In the genomic region with DNA sequence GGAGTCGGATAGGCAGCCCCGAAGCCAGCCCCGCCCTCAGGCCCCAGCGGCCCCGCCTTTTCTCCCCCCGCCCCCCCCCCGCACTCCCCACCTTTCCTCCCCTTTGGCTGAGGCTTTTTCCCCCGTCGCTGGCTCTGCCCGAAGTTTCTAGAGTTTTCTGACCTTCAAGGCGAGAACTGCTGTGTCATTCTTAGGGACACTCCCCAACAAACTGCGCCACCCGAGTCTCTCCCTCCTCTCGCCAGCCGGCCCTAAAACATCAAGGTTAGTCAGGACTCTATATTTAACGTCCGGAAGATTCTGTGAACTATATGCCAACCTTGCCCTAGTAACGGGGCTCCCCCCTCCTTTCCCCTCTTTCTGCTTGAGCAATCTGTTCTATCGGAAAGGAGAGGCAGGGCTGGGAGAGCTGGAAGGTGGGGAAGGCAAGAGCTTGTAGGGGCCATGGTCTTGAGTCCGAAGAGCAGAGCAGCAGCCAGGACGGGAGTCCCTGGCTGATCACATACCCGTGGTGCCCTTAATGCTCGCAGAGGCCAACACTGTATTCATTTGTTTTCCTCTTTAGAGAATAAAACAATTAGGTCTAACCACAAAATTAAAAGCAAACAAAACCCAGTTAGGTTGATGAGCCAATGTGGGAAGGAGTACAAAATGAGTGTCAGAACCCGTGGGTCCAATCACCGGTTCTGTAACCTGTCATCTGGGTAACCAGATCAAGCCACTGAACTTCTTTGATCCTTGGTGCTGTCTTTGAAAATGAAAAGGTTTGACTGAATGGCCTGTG, we compare ENCODE assay signal across 8 cellular contexts. TPM values are rescaled to one million over a fixed set of nuclear protein-coding genes. Genes with fewer than 3 reads are reported as not detected.
A peak's percentile ranks its signal among the peaks of the same experiment; 100 is the strongest.
DNase-seq lines count a peak whose midpoint lies in the region; ATAC-seq and TF ChIP-seq lines count a peak whose summit lies in the region.

No MANE protein-coding gene starts in this region.

- peak overlapping the region; percentile 80 for H3K4me3 ChIP-seq in GM06990 (replicated peaks; ENCODE audit: low read depth, low read length)
- H3K4me3 ChIP-seq in neural progenitor cell: peak overlapping the region; percentile 64
- H3K4me3 ChIP-seq in transverse colon: peak overlapping the region; percentile 10 to 64 (median 48)

- H3K79me2 ChIP-seq in neural progenitor cell (ENCODE audit: low read depth): peaks cover 11% of the 10 kb centered on the region

- TF ChIP-seq EP300 in transverse colon (IDR thresholded peaks at IDR 0.05; ENCODE audit: low read depth): peak; percentile 4

- H3K27ac Mint-ChIP-seq in neural progenitor cell: peak overlapping the region; percentile 96

- H3K4me1 Mint-ChIP-seq in neural progenitor cell: peaks cover 46% of the 10 kb centered on the region

- H3K27me3 Mint-ChIP-seq in neural progenitor cell (ENCODE audit: insufficient read depth, low read depth): peaks cover 2% of the 10 kb centered on the region

- H3K9me3 ChIP-seq in neural progenitor cell (ENCODE audit: low read depth): no peaks in the 10 kb centered on the region
- no peaks in the 10 kb centered on the region for H3K9me3 ChIP-seq in transverse colon

- H3K4me2 ChIP-seq in neural progenitor cell: peak overlapping the region; percentile 78

- in situ Hi-C loops in transverse colon (cut with MboI; ENCODE audit: low pct_ligation_motif_present in 1 of 4, low pct_unique_long_range_greater_than_20kb in 1 of 4, low sequenced_read_pairs in 3 of 4): loop anchor here in 1 of 4 donors (10.0 kb wide), 1 partner anchor 87 kb away; the partner anchor contains the start of gene CLIC1

- WGBS in transverse colon (ENCODE audit: low coverage in 1 of 2), 2 donors: 1 to 9% methylated on average over 3 to 25 of the region's 25 CpGs

- H3K9me3 Mint-ChIP-seq in neural progenitor cell: peaks cover 12% of the 10 kb centered on the region

- DNase-seq in GM06990 (ENCODE audit: extremely low read depth, insufficient read length) (peak; percentile 64), SIG-M5 (lab: John Stamatoyannopoulos, UW) (peak; percentile 36), globus pallidus (ENCODE audit: low spot score) (peak; percentile 88), neural progenitor cell (ENCODE audit: low spot score) (peak; percentile 67), transverse colon (peak; percentile 92), HPDE6-E6E7 (ENCODE audit: extremely low spot score) (no peak)
- DNase-seq in activated naive CD4-positive, alpha-beta T cell treated with anti-CD3 and anti-CD28 coated beads, Interleukin-2, amount 50 U/mL, for 16 hours: peak; percentile 42

- H3K27ac ChIP-seq in neural progenitor cell (no peak overlapping the region), transverse colon (peak overlapping the region; percentile 95 to 98 (median 96))

- TF ChIP-seq POLR2A in transverse colon (IDR thresholded peaks at IDR 0.05): peak; percentile 66

- peaks cover 15% of the 10 kb centered on the region for H3K4me1 ChIP-seq in neural progenitor cell
- peaks cover 23 to 91% (median 74%) of the 10 kb centered on the region in 4 donors for H3K4me1 ChIP-seq in transverse colon

- H3K36me3 ChIP-seq in GM06990 (ENCODE audit: control insufficient read depth, insufficient read depth, low read length): no peaks in the 10 kb centered on the region
- no peaks in the 10 kb centered on the region for H3K36me3 ChIP-seq in neural progenitor cell
- H3K36me3 ChIP-seq in transverse colon: no peaks in the 10 kb centered on the region

- peak overlapping the region; percentile 93 for H2AFZ ChIP-seq in neural progenitor cell (replicated peaks)

- H3F3A ChIP-seq in neural progenitor cell (ENCODE audit: low read depth): peaks cover 72% of the 10 kb centered on the region

- ATAC-seq in HG02938 (IDR thresholded peaks at IDR 0.05; ENCODE audit: unreplicated experiment): peak; percentile 38

- H3K9ac ChIP-seq in neural progenitor cell: no peak overlapping the region

- H3K4me3 Mint-ChIP-seq in neural progenitor cell: peak overlapping the region; percentile 89

- TF ChIP-seq CTCF in GM06990 (IDR thresholded peaks at IDR 0.05; ENCODE audit: insufficient read depth, low read length, poor library complexity, severe bottlenecking): no peak
- TF ChIP-seq CTCF in neural progenitor cell (IDR thresholded peaks at IDR 0.05): no peak
- TF ChIP-seq CTCF in transverse colon (IDR thresholded peaks at IDR 0.05): no peak

- peaks cover 4% of the 10 kb centered on the region for H3K36me3 Mint-ChIP-seq in neural progenitor cell

- intact Hi-C loops in transverse colon (cut with DNase I; ENCODE audit: low total_unique reads): no loop called here

- H4K20me1 ChIP-seq in neural progenitor cell (ENCODE audit: low read depth): no peaks in the 10 kb centered on the region

- H3K27me3 ChIP-seq in GM06990 (replicated peaks; ENCODE audit: control insufficient read depth, insufficient read depth, low read length): no peaks in the 10 kb centered on the region
- no peaks in the 10 kb centered on the region for H3K27me3 ChIP-seq in neural progenitor cell
- H3K27me3 ChIP-seq in transverse colon: no peaks in the 10 kb centered on the region

RNA-seq across cellular contexts. Expression of gene HSPA1B, which starts 5.3 kb away (rescaled TPM):
- total RNA-seq in neural progenitor cell (ENCODE audit: low replicate concordance): 35.3 and 65.1 TPM in 2 replicates
- total RNA-seq in transverse colon: 100 to 1,000 TPM; 104 to 471 (median 278) TPM

RNA-seq across cellular contexts. Expression of gene HSPA1A, which starts 6.9 kb away (rescaled TPM):
- total RNA-seq in neural progenitor cell (ENCODE audit: low replicate concordance): 36.0 and 84.3 TPM in 2 replicates
- 100 to 1,000 TPM; 192 to 247 (median 221) TPM for total RNA-seq in transverse colon

RNA-seq across cellular contexts. Expression of gene HSPA1L, which starts 7.1 kb away (rescaled TPM):
- total RNA-seq in neural progenitor cell (ENCODE audit: low replicate concordance) (0.49 and 1.2 TPM in 2 replicates), transverse colon (under 1 TPM in 2 of 4 donors, not detected in 2; 0.64 to 0.68 TPM)

RNA-seq across cellular contexts. Expression of gene LSM2, which starts 15.5 kb away (rescaled TPM):
- total RNA-seq in neural progenitor cell (ENCODE audit: low replicate concordance) (105 and 125 TPM in 2 replicates), transverse colon (10 to 100 TPM; 23.5 to 43.0 (median 34.8) TPM)

RNA-seq across cellular contexts. Expression of gene VARS1, which starts 26.7 kb away (rescaled TPM):
- total RNA-seq in neural progenitor cell (ENCODE audit: low replicate concordance) (34.1 and 66.8 TPM in 2 replicates), transverse colon (10 to 100 TPM; 18.0 to 54.7 (median 31.1) TPM)
